28 cellular contexts compared by ENCODE assay signal in genomic region chr7:110076194-110076593, GRCh38.
A peak's percentile ranks its signal among the peaks of the same experiment; 100 is the strongest.
DNase-seq lines count a peak whose midpoint lies in the region; ATAC-seq, FAIRE-seq and TF ChIP-seq lines count a peak whose summit lies in the region.
"Had no signal": no experiment of that assay in that cellular context is flagged by ENCODE, and none has a peak within 500 bp of the region (broad histone marks: within the 10 kb centered on the region; RNA-seq: fewer than 3 reads in every experiment).

No MANE protein-coding gene starts in this region.

- H3K9me3 ChIP-seq in HepG2 (ENCODE audit: low read length): no peaks in the 10 kb centered on the region
- H3K9me3 ChIP-seq in right lobe of liver: no peaks in the 10 kb centered on the region
- 0 out of 2 replicates have a peak, but pooled peaks cover 1% of the 10 kb centered on the region for H3K9me3 ChIP-seq in K562 (replicated peaks; ENCODE audit: control insufficient read depth, insufficient read depth, low read depth, low read length)
- H3K9me3 ChIP-seq: A549; BE2C; BLaER1; BLaER1 treated with 17β-estradiol and CSF1 and Interleukin-3, amounts not matched to agents 10 nM and 100 nM; Caco-2 had no signal

- no peaks in the 10 kb centered on the region; the same call in 1 of the 2 replicates for H4K20me1 ChIP-seq in HepG2 (ENCODE audit: insufficient read depth, low read length)
- no peaks in the 10 kb centered on the region for H4K20me1 ChIP-seq in K562 (replicated peaks; ENCODE audit: control insufficient read depth, insufficient read depth, low read length)
- H4K20me1 ChIP-seq: BLaER1; BLaER1 treated with 17β-estradiol and CSF1 and Interleukin-3, amounts not matched to agents 10 nM and 100 nM had no signal

- H3K4me2 ChIP-seq in HepG2 (ENCODE audit: low read depth, low read length): no peak overlapping the region
- no peak overlapping the region for H3K4me2 ChIP-seq in K562 (ENCODE audit: insufficient read depth, low read length)
- H3K4me2 ChIP-seq: A549; BLaER1; BLaER1 treated with 17β-estradiol and CSF1 and Interleukin-3, amounts not matched to agents 10 nM and 100 nM had no signal

- TF ChIP-seq EP300 in HepG2 (IDR thresholded peaks at IDR 0.05; ENCODE audit: low read depth in 2 of 2, low read length in 2 of 2) (no peak), HepG2 (CRISPR knock-in tag; IDR thresholded peaks at IDR 0.05; ENCODE audit: borderline replicate concordance) (no peak), K562 (IDR thresholded peaks at IDR 0.05; ENCODE audit: low read length) (no peak)

- TF ChIP-seq RAD21 in HepG2 (CRISPR knock-in tag; IDR thresholded peaks at IDR 0.05) (no peak), K562 (CRISPR knock-in tag; conservative IDR thresholded peaks at IDR 0.05 in 1 of 2, IDR thresholded peaks at IDR 0.05 in 1 of 2) (no peak)

- no peak for ATAC-seq in HepG2
- no peak for ATAC-seq in right lobe of liver
- ATAC-seq in K562: no peak
- ATAC-seq: A549; CD8-positive, alpha-beta T cell had no signal

- DNase-seq in HepG2 (ENCODE audit: low spot score) (no peak), right lobe of liver (no peak), K562 (ENCODE audit: extremely low read depth in 1 of 4, low spot score in 3 of 4) (no peak)
- DNase-seq in central memory CD4-positive, alpha-beta T cell: no peak
- DNase-seq: 8988T; ACHN; AML-193; BE2C; C1 segment of cervical spinal cord; Caco-2; Calu3; CD4-positive, alpha-beta memory T cell; CD4-positive, alpha-beta T cell; CD4-positive, CD25-positive, alpha-beta regulatory T cell; CD8-positive, alpha-beta memory T cell; CD8-positive, alpha-beta T cell; COR-L47; DMS153; DMS79; DMS79 treated with DMSO at 0.1 percent for 48 hours; DND-41 had no signal

- no peaks in the 10 kb centered on the region for H3K9me1 ChIP-seq in K562 (ENCODE audit: control insufficient read depth, insufficient read depth, low read length)

- no peak overlapping the region for H3K4me3 ChIP-seq in HepG2 (replicated peaks in 1 of 3; ENCODE audit: insufficient read depth in 1 of 3, low read depth in 2 of 3, low read length in 3 of 3)
- no peak overlapping the region for H3K4me3 ChIP-seq in right lobe of liver
- H3K4me3 ChIP-seq in K562: no peak overlapping the region
- H3K4me3 ChIP-seq: A549; BLaER1; BLaER1 treated with 17β-estradiol and CSF1 and Interleukin-3, amounts not matched to agents 10 nM and 100 nM had no signal

- H3K4me1 ChIP-seq in HepG2 (ENCODE audit: insufficient read depth, low read length): no peaks in the 10 kb centered on the region
- no peaks in the 10 kb centered on the region for H3K4me1 ChIP-seq in right lobe of liver
- no peaks in the 10 kb centered on the region for H3K4me1 ChIP-seq in K562 (replicated peaks in 1 of 2; ENCODE audit: control insufficient read depth in 2 of 2, insufficient read depth in 2 of 2, low read length in 2 of 2)
- H3K4me1 ChIP-seq: A549; BE2C; BLaER1; BLaER1 treated with 17β-estradiol and CSF1 and Interleukin-3, amounts not matched to agents 10 nM and 100 nM; Caco-2 had no signal

- CTCF ChIA-PET in HepG2 (lab: Yijun Ruan, JAX; ENCODE audit: low intra/inter-chr PET ratio, low total read pairs) (no interaction called here), K562 (lab: Yijun Ruan, JAX; ENCODE audit: low intra/inter-chr PET ratio) (no interaction called here)

- no peaks in the 10 kb centered on the region for H3K27me3 ChIP-seq in HepG2 (ENCODE audit: control insufficient read depth in 1 of 2, insufficient read depth in 2 of 2, low read length in 2 of 2)
- H3K27me3 ChIP-seq in right lobe of liver: no peaks in the 10 kb centered on the region
- H3K27me3 ChIP-seq in K562 (ENCODE audit: control insufficient read depth in 2 of 2, insufficient read depth in 2 of 2, low read length in 2 of 2): no peaks in the 10 kb centered on the region
- H3K27me3 ChIP-seq: BE2C; BLaER1; BLaER1 treated with 17β-estradiol and CSF1 and Interleukin-3, amounts not matched to agents 10 nM and 100 nM had no signal

- H3K9ac ChIP-seq in HepG2 (ENCODE audit: insufficient read depth, low read depth, low read length) (no peak overlapping the region), K562 (ENCODE audit: insufficient read depth in 1 of 2, low read depth in 2 of 2, low read length in 2 of 2) (no peak overlapping the region)
- H3K9ac ChIP-seq: BLaER1; BLaER1 treated with 17β-estradiol and CSF1 and Interleukin-3, amounts not matched to agents 10 nM and 100 nM had no signal

- TF ChIP-seq POLR2A in HepG2 (IDR thresholded peaks at IDR 0.05; ENCODE audit: insufficient read depth in 1 of 2, low read depth in 2 of 2, low read length in 2 of 2): no peak
- no peak for TF ChIP-seq POLR2A in right lobe of liver (IDR thresholded peaks at IDR 0.05)
- TF ChIP-seq POLR2A in K562 (conservative IDR thresholded peaks at IDR 0.05): no peak

- H3K36me3 ChIP-seq in HepG2 (replicated peaks in 1 of 2; ENCODE audit: control insufficient read depth in 1 of 2, insufficient read depth in 2 of 2, low read length in 2 of 2): no peaks in the 10 kb centered on the region
- no peaks in the 10 kb centered on the region for H3K36me3 ChIP-seq in right lobe of liver
- H3K36me3 ChIP-seq in K562 (ENCODE audit: control insufficient read depth, insufficient read depth, low read length): no peaks in the 10 kb centered on the region
- H3K36me3 ChIP-seq: BE2C; BLaER1; BLaER1 treated with 17β-estradiol and CSF1 and Interleukin-3, amounts not matched to agents 10 nM and 100 nM had no signal

- no peak overlapping the region for H3K27ac ChIP-seq in HepG2 (ENCODE audit: extremely low read length, insufficient read depth, low read length)
- no peak overlapping the region for H3K27ac ChIP-seq in right lobe of liver
- no peak overlapping the region for H3K27ac ChIP-seq in K562 (ENCODE audit: extremely low read depth, low read depth, low read length)
- H3K27ac ChIP-seq: 22Rv1; A549; BLaER1; BLaER1 treated with 17β-estradiol and CSF1 and Interleukin-3, amounts not matched to agents 10 nM and 100 nM; C4-2B had no signal

- intact Hi-C loops in HepG2 (cut with micrococcal nuclease; ENCODE audit: unreplicated experiment): no loop called here
- intact Hi-C loops in right lobe of liver (cut with DNase I): no loop called here
- intact Hi-C loops in K562 (cut with micrococcal nuclease): no loop called here

- no TSS peak for BruUV-seq in HepG2 (replicated peaks; lab: Mats Ljungman, UMichigan)
- no TSS peak for BruUV-seq in K562 (replicated peaks; lab: Mats Ljungman, UMichigan)

- 2% methylated on average over 3 of the region's 3 CpGs for WGBS in HepG2 (ENCODE audit: low lambda C conversion rate)
- 71% methylated on average over 3 of the region's 3 CpGs for WGBS in right lobe of liver (ENCODE audit: insufficient coverage, low coverage, low lambda C conversion rate, missing lambda C conversion rate)
- 0% methylated on average over 3 of the region's 3 CpGs for WGBS in K562 (ENCODE audit: insufficient coverage, low coverage, missing lambda C conversion rate)

- H3K79me2 ChIP-seq in HepG2 (ENCODE audit: insufficient read depth, low read length) (no peaks in the 10 kb centered on the region), K562 (ENCODE audit: control insufficient read depth, insufficient read depth, low read length) (no peaks in the 10 kb centered on the region)

- FAIRE-seq in HepG2 (lab: Jason Lieb, UNC): no peak
- FAIRE-seq in K562 (lab: Jason Lieb, UNC): no peak
- FAIRE-seq: A204.1, D721Med had no signal

- H2AFZ ChIP-seq in HepG2 (ENCODE audit: low read length): no peak overlapping the region
- H2AFZ ChIP-seq in K562 (ENCODE audit: low read depth, low read length): no peak overlapping the region

- TF ChIP-seq CTCF in HepG2 (CRISPR knock-in tag; IDR thresholded peaks at IDR 0.05) (no peak), right lobe of liver (IDR thresholded peaks at IDR 0.05) (no peak), K562 (IDR thresholded peaks at IDR 0.05 in 2 of 3, conservative IDR thresholded peaks at IDR 0.05 in 1 of 3; ENCODE audit: insufficient read depth in 2 of 3, low read depth in 1 of 3, low read length in 3 of 3) (no peak)

- in situ Hi-C loops in HepG2 (cut with HindIII; ENCODE audit: extremely low pct_ligation_motif_present, low pct_unique_long_range_greater_than_20kb): loop anchor here (25.0 kb wide), 2 partner anchors 1011 to 1464 kb away; partner anchors contain the start of gene LRRN3
- in situ Hi-C loops in K562 (cut with MboI): no loop called here

- POLR2A ChIA-PET in HepG2 (lab: Yijun Ruan, JAX) (no interaction called here), K562 (lab: Yijun Ruan, JAX) (no interaction called here)

TF ChIP-seq in HepG2, 621 proteins besides CTCF, POLR2A, EP300 and RAD21:
- peak; percentile 64 for TF ChIP-seq RAD51 (IDR thresholded peaks at IDR 0.05; ENCODE audit: borderline replicate concordance)
- no peak for TF ChIP-seq MNT (IDR thresholded peaks at IDR 0.05)

TF ChIP-seq in K562, 482 proteins besides CTCF, POLR2A, EP300 and RAD21:
- no peak for TF ChIP-seq ETV5 (CRISPR knock-in tag; IDR thresholded peaks at IDR 0.05; ENCODE audit: low read depth)
- peak; percentile 85 for TF ChIP-seq TFE3 (CRISPR knock-in tag; IDR thresholded peaks at IDR 0.05)

Comparison
In these comparisons a context has a peak if more than half of its experiments do, and no peak if none do; other contexts are left out.
1. Of the 241 proteins assayed by ChIP-seq in both HepG2 and K562: peak only in HepG2: RAD51; only in K562: TFE3; in both: none; in neither: 239.